ENCODE assay signal across 13 cellular contexts in genomic region chr4:94508256-94508655, GRCh38. TPM values are rescaled to one million over a fixed set of nuclear protein-coding genes. Genes with fewer than 3 reads are reported as not detected.
DNase-seq lines count a peak whose midpoint lies in the region; ATAC-seq, FAIRE-seq and TF ChIP-seq lines count a peak whose summit lies in the region.
"Had no signal": no experiment of that assay in that cellular context is flagged by ENCODE, and none has a peak within 500 bp of the region (broad histone marks: within the 10 kb centered on the region; RNA-seq: fewer than 3 reads in every experiment).

No MANE protein-coding gene starts in this region.

- H3K4me3 ChIP-seq in mammary epithelial cell (replicated peaks in 1 of 3; ENCODE audit: insufficient read depth in 1 of 3, low read depth in 2 of 3, low read length in 3 of 3) (no peak overlapping the region), cardiac muscle cell (no peak overlapping the region), pancreas (no peak overlapping the region)

- peak overlapping the region; percentile 46 for H3K27ac ChIP-seq in mammary epithelial cell (ENCODE audit: insufficient read depth, low read depth, low read length)
- H3K27ac ChIP-seq in cardiac muscle cell = peak overlapping the region; percentile 68
- no peak overlapping the region for H3K27ac ChIP-seq in pancreas

- peaks cover 97% of the 10 kb centered on the region for H3K79me2 ChIP-seq in mammary epithelial cell (ENCODE audit: insufficient read depth, low read length)

- H3K9me3 ChIP-seq in mammary epithelial cell (replicated peaks; ENCODE audit: insufficient read depth, low read length) (no peaks in the 10 kb centered on the region), cardiac muscle cell (ENCODE audit: low read depth) (no peaks in the 10 kb centered on the region), pancreas (no peaks in the 10 kb centered on the region)

- CTCF ChIA-PET in Calu3 (lab: Charles Lee) (no interaction called here), mammary epithelial cell (lab: Charles Lee; ENCODE audit: low non-redundant PET) (no interaction called here)
- CTCF ChIA-PET in activated CD8-positive, alpha-beta T cell treated with anti-CD3 and anti-CD28 coated beads, Interleukin-2, amount 10 ng/mL, durations not matched to agents 7 days and 5 days (lab: Charles Lee) = no interaction called here

- TF ChIP-seq CTCF in Calu3 (IDR thresholded peaks at IDR 0.05; ENCODE audit: unreplicated experiment) = no peak
- TF ChIP-seq CTCF in mammary epithelial cell (conservative IDR thresholded peaks at IDR 0.05 in 1 of 2, IDR thresholded peaks at IDR 0.05 in 1 of 2; ENCODE audit: extremely low read depth in 1 of 2, insufficient read depth in 1 of 2, low read depth in 1 of 2, low read length in 2 of 2) = no peak
- TF ChIP-seq CTCF in cardiac muscle cell (IDR thresholded peaks at IDR 0.05; ENCODE audit: low read depth, low read length) = no peak
- TF ChIP-seq CTCF in pancreas (IDR thresholded peaks at IDR 0.05) = no peak

- intact Hi-C loops in Calu3 (cut with micrococcal nuclease; ENCODE audit: unreplicated experiment) = no loop called here
- intact Hi-C loops in mammary epithelial cell (cut with micrococcal nuclease) = loop anchor here (5.0 kb wide), 1 partner anchor 39 kb away; no protein-coding TSS in a partner anchor
- intact Hi-C loops in pancreas (cut with DNase I) = no loop called here
- intact Hi-C loops in activated T-helper 2 cell treated with anti-CD3 and anti-CD28 coated beads, Interferon-gamma antibody, Interleukin-2, Interleukin-4, amounts not matched to agents 10 μg/mL and 5 μg/mL and 100 μg/mL, durations not matched to agents 14 hours and 24 hours and 36 hours (cut with micrococcal nuclease) = loop anchor here (5.0 kb wide), 1 partner anchor 56 kb away; the partner anchor contains the start of gene PDLIM5

- no peaks in the 10 kb centered on the region for H3K27me3 ChIP-seq in mammary epithelial cell (ENCODE audit: insufficient read depth, low read length)
- H3K27me3 ChIP-seq in cardiac muscle cell = no peaks in the 10 kb centered on the region
- no peaks in the 10 kb centered on the region for H3K27me3 ChIP-seq in pancreas

- H3K4me1 Mint-ChIP-seq in Calu3 (ENCODE audit: low read depth, unreplicated experiment) = peaks cover 39% of the 10 kb centered on the region
- H3K4me1 Mint-ChIP-seq in activated T-helper 2 cell treated with anti-CD3 and anti-CD28 coated beads, Interferon-gamma antibody, Interleukin-2, Interleukin-4, amounts not matched to agents 10 μg/mL and 5 μg/mL and 100 μg/mL, durations not matched to agents 14 hours and 24 hours and 36 hours (ENCODE audit: low read depth) = peaks cover 11% of the 10 kb centered on the region
- peaks cover 9% of the 10 kb centered on the region for H3K4me1 Mint-ChIP-seq in activated naive CD8-positive, alpha-beta T cell treated with anti-CD3 and anti-CD28 coated beads for 36 hours
- peaks cover 1% of the 10 kb centered on the region for H3K4me1 Mint-ChIP-seq in activated CD8-positive, alpha-beta T cell treated with anti-CD3 and anti-CD28 coated beads, Interleukin-2, amount 10 ng/mL, durations not matched to agents 7 days and 5 days (ENCODE audit: low read depth)

- no peak overlapping the region for H2AFZ ChIP-seq in mammary epithelial cell (ENCODE audit: low read depth, low read length)

- BruUV-seq in Calu3 (replicated peaks; lab: Mats Ljungman, UMichigan) (no TSS peak), mammary epithelial cell (replicated peaks; lab: Mats Ljungman, UMichigan) (no TSS peak)

- in situ Hi-C loops in mammary epithelial cell (cut with MboI; ENCODE audit: low sequenced_read_pairs in 2 of 2) = no loop called here

- dilution Hi-C loops in mammary epithelial cell (cut with HindIII; ENCODE audit: low sequenced_read_pairs) = no loop called here

- no peaks in the 10 kb centered on the region for H3K9me3 Mint-ChIP-seq in Calu3 (ENCODE audit: low read depth, unreplicated experiment)
- H3K9me3 Mint-ChIP-seq in activated T-helper 2 cell treated with anti-CD3 and anti-CD28 coated beads, Interferon-gamma antibody, Interleukin-2, Interleukin-4, amounts not matched to agents 10 μg/mL and 5 μg/mL and 100 μg/mL, durations not matched to agents 14 hours and 24 hours and 36 hours = no peaks in the 10 kb centered on the region
- no peaks in the 10 kb centered on the region for H3K9me3 Mint-ChIP-seq in activated naive CD8-positive, alpha-beta T cell treated with anti-CD3 and anti-CD28 coated beads for 36 hours
- no peaks in the 10 kb centered on the region for H3K9me3 Mint-ChIP-seq in activated CD8-positive, alpha-beta T cell treated with anti-CD3 and anti-CD28 coated beads, Interleukin-2, amount 10 ng/mL, durations not matched to agents 7 days and 5 days (ENCODE audit: insufficient read depth)
- H3K9me3 Mint-ChIP-seq: natural killer cell treated with Interleukin-12 subunit alpha and Interleukin-12 subunit beta and Interleukin-15 and Interleukin-18, amount 100 ng/mL, for 72 hours had no signal

- H3K27me3 Mint-ChIP-seq in Calu3 (ENCODE audit: unreplicated experiment) = no peaks in the 10 kb centered on the region
- H3K27me3 Mint-ChIP-seq in activated T-helper 2 cell treated with anti-CD3 and anti-CD28 coated beads, Interferon-gamma antibody, Interleukin-2, Interleukin-4, amounts not matched to agents 10 μg/mL and 5 μg/mL and 100 μg/mL, durations not matched to agents 14 hours and 24 hours and 36 hours (ENCODE audit: low read depth) = no peaks in the 10 kb centered on the region
- H3K27me3 Mint-ChIP-seq in activated naive CD8-positive, alpha-beta T cell treated with anti-CD3 and anti-CD28 coated beads for 36 hours = no peaks in the 10 kb centered on the region
- H3K27me3 Mint-ChIP-seq in activated CD8-positive, alpha-beta T cell treated with anti-CD3 and anti-CD28 coated beads, Interleukin-2, amount 10 ng/mL, durations not matched to agents 7 days and 5 days (ENCODE audit: low read depth) = no peaks in the 10 kb centered on the region
- H3K27me3 Mint-ChIP-seq: natural killer cell treated with Interleukin-12 subunit alpha and Interleukin-12 subunit beta and Interleukin-15 and Interleukin-18, amount 100 ng/mL, for 72 hours had no signal

- H3K4me2 ChIP-seq in mammary epithelial cell (ENCODE audit: insufficient read depth, low read depth, low read length) = peak overlapping the region; percentile 49

- H3K27ac Mint-ChIP-seq in Calu3 (ENCODE audit: unreplicated experiment) = peak overlapping the region; percentile 71
- no peak overlapping the region for H3K27ac Mint-ChIP-seq in activated T-helper 2 cell treated with anti-CD3 and anti-CD28 coated beads, Interferon-gamma antibody, Interleukin-2, Interleukin-4, amounts not matched to agents 10 μg/mL and 5 μg/mL and 100 μg/mL, durations not matched to agents 14 hours and 24 hours and 36 hours
- H3K27ac Mint-ChIP-seq in activated naive CD8-positive, alpha-beta T cell treated with anti-CD3 and anti-CD28 coated beads for 36 hours = no peak overlapping the region
- no peak overlapping the region for H3K27ac Mint-ChIP-seq in activated CD8-positive, alpha-beta T cell treated with anti-CD3 and anti-CD28 coated beads, Interleukin-2, amount 10 ng/mL, durations not matched to agents 7 days and 5 days
- H3K27ac Mint-ChIP-seq: natural killer cell treated with Interleukin-12 subunit alpha and Interleukin-12 subunit beta and Interleukin-15 and Interleukin-18, amount 100 ng/mL, for 72 hours had no signal

- no peak for FAIRE-seq in pancreas (lab: Jason Lieb, UNC)

- no peak overlapping the region for H3K9ac ChIP-seq in mammary epithelial cell (ENCODE audit: insufficient read depth, low read length)

- 55% methylated on average over 1 of the region's 1 CpG for WGBS in mammary epithelial cell (ENCODE audit: low coverage, missing lambda C conversion rate)
- 35 to 43% methylated on average over 1 of the region's 1 CpG for WGBS in pancreas, 2 donors

- no peak overlapping the region for H3K4me3 Mint-ChIP-seq in Calu3 (ENCODE audit: low read depth, unreplicated experiment)
- no peak overlapping the region for H3K4me3 Mint-ChIP-seq in activated T-helper 2 cell treated with anti-CD3 and anti-CD28 coated beads, Interferon-gamma antibody, Interleukin-2, Interleukin-4, amounts not matched to agents 10 μg/mL and 5 μg/mL and 100 μg/mL, durations not matched to agents 14 hours and 24 hours and 36 hours (ENCODE audit: low read depth)
- H3K4me3 Mint-ChIP-seq in activated naive CD8-positive, alpha-beta T cell treated with anti-CD3 and anti-CD28 coated beads for 36 hours = no peak overlapping the region
- H3K4me3 Mint-ChIP-seq in activated CD8-positive, alpha-beta T cell treated with anti-CD3 and anti-CD28 coated beads, Interleukin-2, amount 10 ng/mL, durations not matched to agents 7 days and 5 days = no peak overlapping the region
- H3K4me3 Mint-ChIP-seq: natural killer cell treated with Interleukin-12 subunit alpha and Interleukin-12 subunit beta and Interleukin-15 and Interleukin-18, amount 100 ng/mL, for 72 hours had no signal

- H3K36me3 ChIP-seq in mammary epithelial cell (ENCODE audit: insufficient read depth, low read length) (peaks cover 4% of the 10 kb centered on the region), cardiac muscle cell (peaks cover 7% of the 10 kb centered on the region), pancreas (no peaks in the 10 kb centered on the region)

- peaks cover 9% of the 10 kb centered on the region for H3K36me3 Mint-ChIP-seq in Calu3 (ENCODE audit: insufficient read depth, unreplicated experiment)
- H3K36me3 Mint-ChIP-seq in activated T-helper 2 cell treated with anti-CD3 and anti-CD28 coated beads, Interferon-gamma antibody, Interleukin-2, Interleukin-4, amounts not matched to agents 10 μg/mL and 5 μg/mL and 100 μg/mL, durations not matched to agents 14 hours and 24 hours and 36 hours (ENCODE audit: low read depth) = no peaks in the 10 kb centered on the region
- H3K36me3 Mint-ChIP-seq in activated naive CD8-positive, alpha-beta T cell treated with anti-CD3 and anti-CD28 coated beads for 36 hours = peaks cover 10% of the 10 kb centered on the region
- no peaks in the 10 kb centered on the region for H3K36me3 Mint-ChIP-seq in activated CD8-positive, alpha-beta T cell treated with anti-CD3 and anti-CD28 coated beads, Interleukin-2, amount 10 ng/mL, durations not matched to agents 7 days and 5 days (ENCODE audit: low read depth)

- no peak for DNase-seq in Calu3
- DNase-seq in mammary epithelial cell = no peak
- peak in 1 of 2 donors; percentile 64 for DNase-seq in cardiac muscle cell (ENCODE audit: low read depth in 1 of 2, low spot score in 1 of 2)
- DNase-seq in pancreas = no peak
- no peak for DNase-seq in midbrain (lab: John Stamatoyannopoulos, UW)
- DNase-seq in activated T-helper 2 cell treated with anti-CD3 and anti-CD28 coated beads, Interferon-gamma antibody, Interleukin-2, Interleukin-4, amounts not matched to agents 10 μg/mL and 5 μg/mL and 100 μg/mL, durations not matched to agents 14 hours and 24 hours and 36 hours (ENCODE audit: low spot score) = no peak
- DNase-seq in activated naive CD8-positive, alpha-beta T cell treated with anti-CD3 and anti-CD28 coated beads for 36 hours = no peak
- no peak for DNase-seq in activated CD8-positive, alpha-beta T cell treated with anti-CD3 and anti-CD28 coated beads, Interleukin-2, amount 10 ng/mL, durations not matched to agents 7 days and 5 days
- DNase-seq: effector CD8-positive, alpha-beta T cell; GDM1; stimulated activated naive CD4-positive, alpha-beta T cell; T1000 had no signal

- ATAC-seq in pancreas = peak in 3 of 4 donors; percentile 7 to 17 (median 14)
- no peak for ATAC-seq in activated CD8-positive, alpha-beta T cell treated with anti-CD3 and anti-CD28 coated beads, Interleukin-2, amount 10 ng/mL, durations not matched to agents 7 days and 5 days

- H4K20me1 ChIP-seq in mammary epithelial cell (ENCODE audit: insufficient read depth, low read length) = no peaks in the 10 kb centered on the region

- POLR2A ChIA-PET in activated CD8-positive, alpha-beta T cell treated with anti-CD3 and anti-CD28 coated beads, Interleukin-2, amount 10 ng/mL, durations not matched to agents 7 days and 5 days (lab: Charles Lee) = no interaction called here

- peaks cover 19% of the 10 kb centered on the region for H3K4me1 ChIP-seq in mammary epithelial cell (ENCODE audit: insufficient read depth, low read length)
- peaks cover 40% of the 10 kb centered on the region for H3K4me1 ChIP-seq in cardiac muscle cell (ENCODE audit: low read depth)
- peaks cover 11 to 17% (median 13%) of the 10 kb centered on the region in 3 donors for H3K4me1 ChIP-seq in pancreas

RNA-seq across cellular contexts. Expression of gene PDLIM5, which starts 56.5 kb away (rescaled TPM):
- 122 and 129 TPM in 2 replicates for total RNA-seq in Calu3 (2022)
- 100 to 1,000 TPM; 199 to 225 TPM for total RNA-seq in mammary epithelial cell
- polyA plus RNA-seq in mammary epithelial cell = 160 TPM
- 237 TPM for polyA minus RNA-seq in mammary epithelial cell
- 426 and 434 TPM in 2 replicates for total RNA-seq in cardiac muscle cell
- polyA plus RNA-seq in cardiac muscle cell = 446 and 541 TPM in 2 replicates
- 10 to 100 TPM; 47.1 to 99.0 (median 53.4) TPM for total RNA-seq in pancreas
- 10 to 100 TPM; 13.2 to 18.1 TPM for polyA plus RNA-seq in pancreas
- 24.2 and 25.1 TPM in 2 replicates for total RNA-seq in activated T-helper 2 cell treated with anti-CD3 and anti-CD28 coated beads, Interferon-gamma antibody, Interleukin-2, Interleukin-4, amounts not matched to agents 10 μg/mL and 5 μg/mL and 100 μg/mL, durations not matched to agents 14 hours and 24 hours and 36 hours
- total RNA-seq in activated naive CD8-positive, alpha-beta T cell treated with anti-CD3 and anti-CD28 coated beads for 36 hours = 10 to 100 TPM; 15.1 to 17.0 TPM
- 10 to 100 TPM; 18.1 to 18.3 TPM for total RNA-seq in activated CD8-positive, alpha-beta T cell treated with anti-CD3 and anti-CD28 coated beads, Interleukin-2, amount 10 ng/mL, durations not matched to agents 7 days and 5 days

Comparison
In these comparisons a context has a peak if more than half of its experiments do, and no peak if none do; other contexts are left out.
1. H3K27ac ChIP-seq: peak in mammary epithelial cell (single experiment) and cardiac muscle cell (single experiment); none in pancreas (0 of 4).
2. intact Hi-C loops: an anchor here in mammary epithelial cell (5.0 kb wide) and activated T-helper 2 cell treated with anti-CD3 and anti-CD28 coated beads, Interferon-gamma antibody, Interleukin-2, Interleukin-4, amounts not matched to agents 10 μg/mL and 5 μg/mL and 100 μg/mL, durations not matched to agents 14 hours and 24 hours and 36 hours (5.0 kb wide); none called in Calu3 and pancreas.